ENCODE assay signal across 19 cellular contexts in the genomic region with DNA sequence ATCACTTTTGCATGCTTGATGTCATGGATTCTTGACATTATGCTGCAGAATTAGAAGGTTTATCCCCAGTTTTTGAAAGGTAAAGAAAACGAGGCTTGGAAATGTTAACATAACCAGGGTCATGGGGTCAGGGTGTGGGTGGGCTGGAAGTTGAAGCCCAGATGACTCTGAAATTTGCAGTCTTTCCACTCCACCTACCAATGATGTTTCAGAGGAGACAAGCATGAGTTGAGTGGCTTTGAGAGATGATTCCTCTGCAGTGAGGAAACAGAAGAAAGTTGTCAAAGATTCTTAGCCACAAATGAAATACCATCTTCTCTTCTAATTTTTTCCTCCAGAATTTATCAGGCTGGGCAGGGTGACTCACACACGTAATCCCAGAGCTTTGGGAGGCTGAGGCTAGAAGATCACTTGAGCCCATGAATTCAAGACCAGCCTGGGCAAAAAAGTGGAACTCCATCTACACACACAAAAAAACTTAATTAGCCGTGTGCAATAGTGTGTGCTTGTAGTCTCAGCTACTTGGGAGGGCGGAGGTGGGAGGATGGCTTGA.
"Had no signal": no experiment of that assay in that cellular context is flagged by ENCODE, and none has a peak within 500 bp of the region (broad histone marks: within the 10 kb centered on the region; RNA-seq: fewer than 3 reads in every experiment).

No MANE protein-coding gene starts in this region.

- H3K27me3 ChIP-seq: adrenal gland, body of pancreas, colonic mucosa, gastrocnemius medialis, neutrophil had no signal

- DNase-seq: activated CD4-positive, alpha-beta memory T cell treated with anti-CD3 and anti-CD28 coated beads for 36 hours; activated CD4-positive, alpha-beta T cell treated with anti-CD3 and anti-CD28 coated beads for 36 hours; activated CD8-positive, alpha-beta memory T cell treated with anti-CD3 and anti-CD28 coated beads, Interleukin-2, amount 10 ng/mL, durations not matched to agents 7 days and 5 days; activated naive CD4-positive, alpha-beta T cell treated with anti-CD3 and anti-CD28 coated beads, Interleukin-2, amount 10 ng/mL, durations not matched to agents 7 days and 5 days; activated T-cell treated with anti-CD3 and anti-CD28 coated beads, Interleukin-2, amount 50 U/mL, for 1 hour; adrenal gland; body of pancreas; central memory CD4-positive, alpha-beta T cell; colonic mucosa; effector CD4-positive, alpha-beta T cell; gastrocnemius medialis; islet precursor cell; naive thymus-derived CD8-positive, alpha-beta T cell; stimulated activated CD4-positive, alpha-beta T cell treated with anti-CD3 and anti-CD28 coated beads, Interleukin-15, amount 100 ng/mL, for 24 hours; stimulated activated CD4-positive, alpha-beta T cell treated with anti-CD3 and anti-CD28 coated beads, Interleukin-4, amount 100 ng/mL, for 1 hour; stimulated activated naive B cell treated with anti-CD40 and anti-IgM and Interleukin-4, amounts not matched to agents 10 μg/mL and 1 μg/mL and 100 μg/mL, for 72 hours; T-helper 2 cell; tibial artery had no signal

- H3K4me1 ChIP-seq: adrenal gland, body of pancreas, colonic mucosa, gastrocnemius medialis, tibial artery had no signal

- ATAC-seq: activated CD4-positive, alpha-beta T cell treated with anti-CD3 and anti-CD28 coated beads for 36 hours; activated CD8-positive, alpha-beta memory T cell treated with anti-CD3 and anti-CD28 coated beads, Interleukin-2, amount 10 ng/mL, durations not matched to agents 7 days and 5 days; body of pancreas; gastrocnemius medialis; naive thymus-derived CD8-positive, alpha-beta T cell; stimulated activated naive B cell treated with anti-CD40 and anti-IgM and Interleukin-4, amounts not matched to agents 10 μg/mL and 1 μg/mL and 100 μg/mL, for 72 hours had no signal

- H3K36me3 ChIP-seq: adrenal gland, colonic mucosa, gastrocnemius medialis, neutrophil, tibial artery had no signal

- H3K4me3 ChIP-seq: adrenal gland, body of pancreas, colonic mucosa, gastrocnemius medialis, tibial artery had no signal

- H3K27ac ChIP-seq: adrenal gland, body of pancreas, colonic mucosa, gastrocnemius medialis, neutrophil, tibial artery had no signal

- H3K9me3 ChIP-seq: adrenal gland, body of pancreas, colonic mucosa, gastrocnemius medialis, neutrophil, tibial artery had no signal
